8 cellular contexts compared by ENCODE assay signal in the genomic region with DNA sequence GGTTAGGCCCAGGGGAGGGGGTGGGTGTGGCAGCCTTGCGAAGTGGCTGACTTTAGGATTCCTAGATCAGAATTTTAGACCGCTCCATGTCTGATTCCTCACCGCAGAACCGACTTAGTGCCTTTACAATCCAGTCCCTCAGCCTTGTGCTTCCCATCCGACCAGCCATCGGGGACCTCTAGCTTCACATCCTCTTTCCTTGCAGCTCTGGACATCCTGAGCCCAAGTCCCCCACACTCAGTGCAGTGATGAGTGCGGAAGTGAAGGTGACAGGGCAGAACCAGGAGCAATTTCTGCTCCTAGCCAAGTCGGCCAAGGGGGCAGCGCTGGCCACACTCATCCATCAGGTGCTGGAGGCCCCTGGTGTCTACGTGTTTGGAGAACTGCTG. TPM values are rescaled to one million over a fixed set of nuclear protein-coding genes. Genes with fewer than 3 reads are reported as not detected.
DNase-seq lines count a peak whose midpoint lies in the region; ATAC-seq and TF ChIP-seq lines count a peak whose summit lies in the region.

No MANE protein-coding gene starts in this region.

- H3K36me3 Mint-ChIP-seq in activated CD4-positive, alpha-beta memory T cell treated with anti-CD3 and anti-CD28 coated beads, Interleukin-2, amount 10 ng/mL, durations not matched to agents 7 days and 5 days (ENCODE audit: low read depth), result peaks cover 12% of the 10 kb centered on the region

- H2AFZ ChIP-seq in Loucy (ENCODE audit: low read length), result peak overlapping the region; percentile 40
- H2AFZ ChIP-seq in parathyroid adenoma, result peak overlapping the region; percentile 80

- H3K27me3 ChIP-seq in DOHH2 (ENCODE audit: control insufficient read depth, low read length), result no peaks in the 10 kb centered on the region
- H3K27me3 ChIP-seq in Loucy (ENCODE audit: insufficient read depth, low read length, poor library complexity, severe bottlenecking), result no peaks in the 10 kb centered on the region
- no peaks in the 10 kb centered on the region for H3K27me3 ChIP-seq in parathyroid adenoma (ENCODE audit: control insufficient read depth, insufficient read depth, low read length)

- H3F3A ChIP-seq in DOHH2 (ENCODE audit: control insufficient read depth, insufficient read depth) (peaks cover 8% of the 10 kb centered on the region; the same call in 1 of the 2 replicates), Loucy (ENCODE audit: low read depth) (peaks cover 6% of the 10 kb centered on the region; the same call in 1 of the 2 replicates)

- peak; percentile 49 for DNase-seq in activated CD4-positive, alpha-beta memory T cell treated with anti-CD3 and anti-CD28 coated beads, Interleukin-2, amount 10 ng/mL, durations not matched to agents 7 days and 5 days
- peak; percentile 32 for DNase-seq in glomerular visceral epithelial cell (ENCODE audit: extremely low spot score)
- no peak for DNase-seq in HPDE6-E6E7 (ENCODE audit: extremely low spot score)

- H3K4me3 Mint-ChIP-seq in activated CD4-positive, alpha-beta memory T cell treated with anti-CD3 and anti-CD28 coated beads, Interleukin-2, amount 10 ng/mL, durations not matched to agents 7 days and 5 days, result peak overlapping the region; percentile 84

- H3K27ac ChIP-seq in DOHH2 (ENCODE audit: low read depth, low read length) (peak overlapping the region; percentile 63), parathyroid adenoma (peak overlapping the region; percentile 84)

- peak; percentile 26 for ATAC-seq in GM21526 (IDR thresholded peaks at IDR 0.05; ENCODE audit: low FRiP score, unreplicated experiment)
- no peak for ATAC-seq in GM21786 (IDR thresholded peaks at IDR 0.05; ENCODE audit: unreplicated experiment)

- H3K4me3 ChIP-seq in DOHH2 (ENCODE audit: low read length) (peak overlapping the region; percentile 84), Loucy (ENCODE audit: low read length, poor library complexity, severe bottlenecking) (peak overlapping the region; percentile 78), parathyroid adenoma (ENCODE audit: low read depth, low read length) (peak overlapping the region; percentile 87)

- no peaks in the 10 kb centered on the region for H3K27me3 Mint-ChIP-seq in activated CD4-positive, alpha-beta memory T cell treated with anti-CD3 and anti-CD28 coated beads, Interleukin-2, amount 10 ng/mL, durations not matched to agents 7 days and 5 days

- TF ChIP-seq CTCF in DOHH2 (IDR thresholded peaks at IDR 0.05; ENCODE audit: low read depth, low read length, poor library complexity, severe bottlenecking) (no peak), Loucy (conservative IDR thresholded peaks at IDR 0.05; ENCODE audit: low read length) (no peak), parathyroid adenoma (IDR thresholded peaks at IDR 0.05) (no peak)

- no peaks in the 10 kb centered on the region for H3K9me3 Mint-ChIP-seq in activated CD4-positive, alpha-beta memory T cell treated with anti-CD3 and anti-CD28 coated beads, Interleukin-2, amount 10 ng/mL, durations not matched to agents 7 days and 5 days

- CTCF ChIA-PET in activated CD4-positive, alpha-beta memory T cell treated with anti-CD3 and anti-CD28 coated beads, Interleukin-2, amount 10 ng/mL, durations not matched to agents 7 days and 5 days (lab: Charles Lee), result interaction anchor here (0.7 to 4.6 kb wide), 26 partner anchors 10 to 294 kb away, joined by 3 to 41 read pairs (median 5); partner anchors contain the start of genes CD4, CDCA3, LPCAT3 and MLF2

- H4K20me1 ChIP-seq in DOHH2 (ENCODE audit: control insufficient read depth, insufficient read depth, low read depth, low read length) (no peaks in the 10 kb centered on the region), Loucy (ENCODE audit: insufficient read depth, low read length, poor library complexity, severe bottlenecking) (no peaks in the 10 kb centered on the region)

- H3K79me2 ChIP-seq in DOHH2 (ENCODE audit: control insufficient read depth, low read length) (peaks cover 14% of the 10 kb centered on the region), Loucy (ENCODE audit: insufficient read depth, low read length) (peaks cover 13% of the 10 kb centered on the region; the same call in 1 of the 2 replicates), parathyroid adenoma (no peaks in the 10 kb centered on the region)

- no peaks in the 10 kb centered on the region for H3K9me2 ChIP-seq in DOHH2 (replicated peaks; ENCODE audit: control insufficient read depth, low read length)
- no peaks in the 10 kb centered on the region for H3K9me2 ChIP-seq in Loucy (replicated peaks; ENCODE audit: low read depth, low read length)

- H3K9ac ChIP-seq in Loucy (ENCODE audit: low read depth, low read length, poor library complexity, severe bottlenecking), result peak overlapping the region; percentile 78
- no peak overlapping the region for H3K9ac ChIP-seq in parathyroid adenoma

- POLR2A ChIA-PET in activated CD4-positive, alpha-beta memory T cell treated with anti-CD3 and anti-CD28 coated beads, Interleukin-2, amount 10 ng/mL, durations not matched to agents 7 days and 5 days (lab: Charles Lee), result interaction anchor here (0.7 to 4.0 kb wide), 46 partner anchors 9 to 685 kb away, joined by 3 to 103 read pairs (median 6); partner anchors contain the start of genes C12orf57, CD4, CDCA3 and GAPDH

- H3K4me2 ChIP-seq in DOHH2 (ENCODE audit: low read length) (peak overlapping the region; percentile 79), Loucy (ENCODE audit: low read depth, low read length, poor library complexity, severe bottlenecking) (peak overlapping the region; percentile 93), parathyroid adenoma (ENCODE audit: low read length) (peak overlapping the region; percentile 99)

- H3K4me1 ChIP-seq in DOHH2 (ENCODE audit: control insufficient read depth, low read length) (peaks cover 39% of the 10 kb centered on the region), Loucy (ENCODE audit: insufficient read depth, low read length, poor library complexity, severe bottlenecking) (peaks cover 16% of the 10 kb centered on the region), parathyroid adenoma (no peaks in the 10 kb centered on the region)

- H3K4me1 Mint-ChIP-seq in activated CD4-positive, alpha-beta memory T cell treated with anti-CD3 and anti-CD28 coated beads, Interleukin-2, amount 10 ng/mL, durations not matched to agents 7 days and 5 days, result peaks cover 22% of the 10 kb centered on the region

- H3K36me3 ChIP-seq in DOHH2 (ENCODE audit: control insufficient read depth, low read length) (peaks cover 17% of the 10 kb centered on the region), Loucy (ENCODE audit: insufficient read depth, low read length) (peaks cover 2% of the 10 kb centered on the region; the same call in 1 of the 2 replicates), parathyroid adenoma (ENCODE audit: control insufficient read depth, insufficient read depth, low read length) (no peaks in the 10 kb centered on the region)

- H3K27ac Mint-ChIP-seq in activated CD4-positive, alpha-beta memory T cell treated with anti-CD3 and anti-CD28 coated beads, Interleukin-2, amount 10 ng/mL, durations not matched to agents 7 days and 5 days, result peak overlapping the region; percentile 92

- H3K9me3 ChIP-seq in DOHH2 (ENCODE audit: control insufficient read depth, insufficient read depth, low read length) (no peaks in the 10 kb centered on the region), Loucy (ENCODE audit: insufficient read depth, low read depth, low read length) (no peaks in the 10 kb centered on the region), parathyroid adenoma (ENCODE audit: control insufficient read depth, low read length) (no peaks in the 10 kb centered on the region)

RNA-seq across cellular contexts. Expression of gene COPS7A, which starts 0.6 kb away (rescaled TPM):
- total RNA-seq in activated CD4-positive, alpha-beta memory T cell treated with anti-CD3 and anti-CD28 coated beads, Interleukin-2, amount 10 ng/mL, durations not matched to agents 7 days and 5 days, result 10 to 100 TPM; 28.4 to 29.0 TPM

RNA-seq across cellular contexts. Expression of gene PIANP, which starts 23.8 kb away (rescaled TPM):
- total RNA-seq in activated CD4-positive, alpha-beta memory T cell treated with anti-CD3 and anti-CD28 coated beads, Interleukin-2, amount 10 ng/mL, durations not matched to agents 7 days and 5 days, result not detected

RNA-seq across cellular contexts. Expression of gene MLF2, which starts 28.5 kb away (rescaled TPM):
- total RNA-seq in activated CD4-positive, alpha-beta memory T cell treated with anti-CD3 and anti-CD28 coated beads, Interleukin-2, amount 10 ng/mL, durations not matched to agents 7 days and 5 days, result 100 to 1,000 TPM; 101 to 108 TPM

RNA-seq across cellular contexts. Expression of gene ZNF384, which starts 35.2 kb away (rescaled TPM):
- total RNA-seq in activated CD4-positive, alpha-beta memory T cell treated with anti-CD3 and anti-CD28 coated beads, Interleukin-2, amount 10 ng/mL, durations not matched to agents 7 days and 5 days, result 10 to 100 TPM; 69.5 to 78.1 TPM

RNA-seq across cellular contexts. Expression of gene PTMS, which starts 41.8 kb away (rescaled TPM):
- total RNA-seq in activated CD4-positive, alpha-beta memory T cell treated with anti-CD3 and anti-CD28 coated beads, Interleukin-2, amount 10 ng/mL, durations not matched to agents 7 days and 5 days, result 10 to 100 TPM; 47.0 to 49.6 TPM
